1 cellular context compared by ENCODE assay signal in the genomic region with DNA sequence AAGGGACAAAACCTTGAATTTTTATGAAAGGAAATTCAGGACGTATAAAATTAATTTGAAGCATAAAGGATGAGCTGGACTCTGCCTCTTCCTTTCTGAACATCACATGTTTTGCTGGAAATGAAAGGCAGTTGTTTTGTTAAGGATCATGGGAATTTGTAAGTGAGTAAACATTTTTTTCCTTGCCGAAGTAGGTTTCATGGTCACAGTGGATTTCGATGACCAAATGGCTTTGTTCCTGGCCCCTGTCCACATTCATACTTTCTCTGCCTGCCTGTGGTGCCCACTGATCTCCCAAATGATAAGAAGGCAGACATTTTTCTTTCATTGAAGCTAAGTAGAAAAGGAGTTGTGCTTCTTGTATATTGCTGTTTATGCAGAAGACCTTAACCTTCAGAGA.
TF ChIP-seq lines count a peak whose summit lies in the region.

No MANE protein-coding gene starts in this region.

TF ChIP-seq in endothelial cell of umbilical vein, 7 proteins besides CTCF, POLR2A, EP300 and RAD21:
- TF ChIP-seq MYC (IDR thresholded peaks at IDR 0.05; ENCODE audit: low read depth, low read length) (no peak), FOS (IDR thresholded peaks at IDR 0.05; ENCODE audit: borderline replicate concordance, insufficient read depth, low read length) (no peak), EZH2 (IDR thresholded peaks at IDR 0.05; ENCODE audit: borderline replicate concordance, low read depth, low read length, severe bottlenecking) (no peak), JUN (IDR thresholded peaks at IDR 0.05; ENCODE audit: borderline replicate concordance, insufficient read depth, insufficient read length, low read depth) (no peak), POLR2AphosphoS5 (IDR thresholded peaks at IDR 0.05; ENCODE audit: insufficient read depth, low read depth, low read length) (no peak), GATA2 (IDR thresholded peaks at IDR 0.05; ENCODE audit: insufficient read depth, insufficient read length, low read depth, low read length) (no peak), MAX (IDR thresholded peaks at IDR 0.05; ENCODE audit: insufficient read depth, insufficient read length) (no peak)
